Comparison of ENCODE assay signal across 8 cellular contexts in genomic region chr1:233281711-233282581, GRCh38. TPM values are rescaled to one million over a fixed set of nuclear protein-coding genes. Genes with fewer than 3 reads are reported as not detected.
DNase-seq lines count a peak whose midpoint lies in the region; ATAC-seq, FAIRE-seq and TF ChIP-seq lines count a peak whose summit lies in the region.

No MANE protein-coding gene starts in this region.

- ATAC-seq in GM18502 (IDR thresholded peaks at IDR 0.05; ENCODE audit: poor library complexity, unreplicated experiment), result peak; percentile 94
- peak; percentile 93 for ATAC-seq in GM21717 (IDR thresholded peaks at IDR 0.05; ENCODE audit: unreplicated experiment)
- ATAC-seq in central memory CD8-positive, alpha-beta T cell (replicated peaks; ENCODE audit: extremely low read depth, poor library complexity, severe bottlenecking), result peak; percentile 88

- TF ChIP-seq CTCF in kidney (IDR thresholded peaks at IDR 0.05; ENCODE audit: borderline replicate concordance, extremely low read depth, insufficient read depth) (no peak), hepatocyte (IDR thresholded peaks at IDR 0.05; ENCODE audit: poor library complexity) (no peak)

- no peak overlapping the region for H3K4me2 ChIP-seq in hepatocyte

- intact Hi-C loops in kidney (cut with DNase I), result no loop called here

- no peaks in the 10 kb centered on the region for H3K79me2 ChIP-seq in hepatocyte

- H3K27me3 ChIP-seq in hepatocyte, result no peaks in the 10 kb centered on the region

- H3K4me3 ChIP-seq in kidney (ENCODE audit: low read length in 2 of 2) (no peak overlapping the region), hepatocyte (no peak overlapping the region)

- no peak for FAIRE-seq in kidney (lab: Jason Lieb, UNC)

- no peaks in the 10 kb centered on the region for H4K20me1 ChIP-seq in hepatocyte (ENCODE audit: insufficient read depth, poor library complexity, severe bottlenecking)

- peaks cover 47% of the 10 kb centered on the region for H3K4me1 Mint-ChIP-seq in central memory CD8-positive, alpha-beta T cell

- no peak overlapping the region for H2AFZ ChIP-seq in hepatocyte

- H3K9me3 ChIP-seq in kidney (ENCODE audit: control insufficient read depth in 1 of 2, low read length in 2 of 2) (no peaks in the 10 kb centered on the region), hepatocyte (ENCODE audit: low read depth) (no peaks in the 10 kb centered on the region)

- no peak overlapping the region for H3K9ac ChIP-seq in kidney (ENCODE audit: low read length in 2 of 2)

- H3K27me3 Mint-ChIP-seq in central memory CD8-positive, alpha-beta T cell, result no peaks in the 10 kb centered on the region

- no peaks in the 10 kb centered on the region for H3K9me3 Mint-ChIP-seq in central memory CD8-positive, alpha-beta T cell

- H3K4me1 ChIP-seq in kidney (ENCODE audit: control insufficient read depth in 1 of 2, insufficient read depth in 1 of 2, low read depth in 1 of 2, low read length in 2 of 2) (no peaks in the 10 kb centered on the region), hepatocyte (ENCODE audit: insufficient read depth) (no peaks in the 10 kb centered on the region)

- peaks cover 6% of the 10 kb centered on the region for H3K36me3 Mint-ChIP-seq in central memory CD8-positive, alpha-beta T cell (ENCODE audit: insufficient read depth)

- no peaks in the 10 kb centered on the region for H3K9me2 ChIP-seq in hepatocyte (replicated peaks; ENCODE audit: insufficient read depth)

- DNase-seq in LHCN-M2 (ENCODE audit: low read depth) (peak; percentile 65), NCI-H345 treated with DMSO at 0.1 percent for 48 hours (lab: John Stamatoyannopoulos, UW; ENCODE audit: unreplicated experiment) (no peak), kidney (no peak), hepatocyte (ENCODE audit: low spot score) (no peak), NCI-H2107 treated with DMSO at 0.1 percent for 48 hours (lab: John Stamatoyannopoulos, UW; ENCODE audit: unreplicated experiment) (no peak)
- no peak for DNase-seq in central memory CD8-positive, alpha-beta T cell (ENCODE audit: low spot score in 2 of 2)

- H3K27ac ChIP-seq in kidney (ENCODE audit: low read depth in 2 of 2, low read length in 2 of 2) (no peak overlapping the region), hepatocyte (no peak overlapping the region)

- H3K4me3 Mint-ChIP-seq in central memory CD8-positive, alpha-beta T cell, result peak overlapping the region; percentile 61

- peak overlapping the region; percentile 89 for H3K27ac Mint-ChIP-seq in central memory CD8-positive, alpha-beta T cell (ENCODE audit: low read depth)

- WGBS in hepatocyte (ENCODE audit: low lambda C conversion rate, missing lambda C conversion rate), result 93% methylated on average over 8 of the region's 8 CpGs

- H3K36me3 ChIP-seq in kidney (ENCODE audit: control insufficient read depth in 1 of 2, insufficient read depth in 2 of 2, low read length in 2 of 2), result no peaks in the 10 kb centered on the region
- H3K36me3 ChIP-seq in hepatocyte (replicated peaks; ENCODE audit: insufficient read depth, low read depth), result no peaks in the 10 kb centered on the region

RNA-seq across cellular contexts. Expression of gene PCNX2, which starts 13.6 kb away (rescaled TPM):
- total RNA-seq in LHCN-M2 (2014; rRNA removed), result 4.5 and 6.2 TPM in 2 replicates
- polyA plus RNA-seq in LHCN-M2 (2012), result 3.0 TPM
- total RNA-seq in kidney, result 29.2 TPM
- polyA plus RNA-seq in kidney (ENCODE audit: insufficient read depth, low read depth, low replicate concordance), result 5.2 TPM
- total RNA-seq in hepatocyte, result 10.0 and 11.0 TPM in 2 replicates
- 3.9 and 4.9 TPM in 2 replicates for polyA plus RNA-seq in hepatocyte

RNA-seq across cellular contexts. Expression of gene MAP3K21, which starts 45.6 kb away (rescaled TPM):
- under 0.01 TPM in 1 of 2 replicates, not detected in the other for total RNA-seq in LHCN-M2 (2014; rRNA removed)
- polyA plus RNA-seq in LHCN-M2 (2012), result not detected
- 21.6 TPM for total RNA-seq in kidney
- 7.4 TPM for polyA plus RNA-seq in kidney (ENCODE audit: insufficient read depth, low read depth, low replicate concordance)
- 6.9 and 9.5 TPM in 2 replicates for total RNA-seq in hepatocyte
- 2.1 and 2.5 TPM in 2 replicates for polyA plus RNA-seq in hepatocyte
